8 cellular contexts compared by ENCODE assay signal in the genomic region with DNA sequence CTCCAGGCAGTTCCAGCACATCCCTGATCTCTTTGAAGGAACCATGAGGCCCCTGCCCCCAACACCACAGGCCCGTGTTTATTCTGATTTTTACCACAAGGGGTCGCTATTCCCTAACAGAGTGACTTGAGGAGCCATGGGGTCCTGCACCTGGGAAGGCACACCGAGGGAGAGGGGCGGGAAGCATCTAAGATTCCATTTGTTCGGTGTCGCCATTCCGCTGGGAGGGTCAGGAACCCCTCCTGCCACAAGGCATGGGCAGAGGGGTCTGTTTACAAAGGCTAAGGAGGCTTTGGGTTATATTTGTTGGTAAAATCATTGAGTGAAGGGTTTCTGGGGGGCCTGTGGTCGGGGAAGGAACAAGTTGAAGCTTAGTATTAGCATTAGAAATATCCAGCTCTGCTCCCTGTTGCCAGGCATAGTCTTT.
DNase-seq lines count a peak whose midpoint lies in the region; ATAC-seq and TF ChIP-seq lines count a peak whose summit lies in the region.

No MANE protein-coding gene starts in this region.

- no peak overlapping the region for H3K4me3 Mint-ChIP-seq in Caco-2 (ENCODE audit: unreplicated experiment)
- H3K4me3 Mint-ChIP-seq in nephron progenitor cell: peak overlapping the region; percentile 12

- H3K36me3 Mint-ChIP-seq in Caco-2 (ENCODE audit: insufficient read depth, unreplicated experiment): peaks cover 42% of the 10 kb centered on the region
- H3K36me3 Mint-ChIP-seq in nephron progenitor cell (ENCODE audit: low read depth): no peaks in the 10 kb centered on the region

- H3K4me1 ChIP-seq in Caco-2 (no peaks in the 10 kb centered on the region), esophagus squamous epithelium (peaks cover 0 to 15% (median 0%) of the 10 kb centered on the region in 3 donors), suprapubic skin (no peaks in the 10 kb centered on the region)

- H3K36me3 ChIP-seq in Caco-2 (ENCODE audit: control insufficient read depth, insufficient read depth, low read length) (no peaks in the 10 kb centered on the region), esophagus squamous epithelium (no peaks in the 10 kb centered on the region), suprapubic skin (no peaks in the 10 kb centered on the region)

- H3K4me3 ChIP-seq in Caco-2 (ENCODE audit: low read depth, low read length) (no peak overlapping the region), esophagus squamous epithelium (no peak overlapping the region), suprapubic skin (no peak overlapping the region)

- no TSS peak for BruUV-seq in Caco-2 (replicated peaks; lab: Mats Ljungman, UMichigan)

- intact Hi-C loops in Caco-2 (cut with micrococcal nuclease; ENCODE audit: unreplicated experiment): loop anchor here (1.0 to 10.0 kb wide), 4 partner anchors 162 to 339 kb away; no protein-coding TSS in a partner anchor
- intact Hi-C loops in esophagus squamous epithelium (cut with DNase I): no loop called here

- peaks cover 6% of the 10 kb centered on the region for H3K4me1 Mint-ChIP-seq in Caco-2 (ENCODE audit: low read depth, unreplicated experiment)
- peaks cover 24% of the 10 kb centered on the region for H3K4me1 Mint-ChIP-seq in nephron progenitor cell

- H3K27me3 ChIP-seq in Caco-2 (replicated peaks; ENCODE audit: control insufficient read depth, insufficient read depth, low read length): no peaks in the 10 kb centered on the region
- peaks cover 0 to 14% (median 0%) of the 10 kb centered on the region in 4 donors for H3K27me3 ChIP-seq in esophagus squamous epithelium
- no peaks in the 10 kb centered on the region for H3K27me3 ChIP-seq in suprapubic skin

- H3K27ac Mint-ChIP-seq in Caco-2 (ENCODE audit: unreplicated experiment): peak overlapping the region; percentile 58
- H3K27ac Mint-ChIP-seq in nephron progenitor cell: no peak overlapping the region

- no peaks in the 10 kb centered on the region for H3K9me3 ChIP-seq in Caco-2
- no peaks in the 10 kb centered on the region for H3K9me3 ChIP-seq in esophagus squamous epithelium
- H3K9me3 ChIP-seq in suprapubic skin: no peaks in the 10 kb centered on the region

- no peaks in the 10 kb centered on the region for H3K9me3 Mint-ChIP-seq in Caco-2 (ENCODE audit: unreplicated experiment)
- no peaks in the 10 kb centered on the region for H3K9me3 Mint-ChIP-seq in nephron progenitor cell

- no peak overlapping the region for H3K27ac ChIP-seq in esophagus squamous epithelium
- no peak overlapping the region for H3K27ac ChIP-seq in suprapubic skin

- POLR2A ChIA-PET in Caco-2 (lab: Charles Lee): no interaction called here

- WGBS in esophagus squamous epithelium, 2 donors: 11 to 18% methylated on average over 6 to 7 of the region's 8 CpGs
- WGBS in suprapubic skin: 22% methylated on average over 7 of the region's 8 CpGs

- ATAC-seq in HG02798 (IDR thresholded peaks at IDR 0.05; ENCODE audit: poor library complexity, unreplicated experiment) (peak; percentile 66), GM19463 (IDR thresholded peaks at IDR 0.05; ENCODE audit: unreplicated experiment) (no peak)

- CTCF ChIA-PET in Caco-2 (lab: Charles Lee): interaction anchor here (1.1 kb wide), 1 partner anchor 162 kb away, joined by 9 read pairs; no protein-coding TSS in a partner anchor

- TF ChIP-seq EP300 in suprapubic skin (IDR thresholded peaks at IDR 0.05): no peak

- H3K27me3 Mint-ChIP-seq in Caco-2 (ENCODE audit: insufficient read depth, unreplicated experiment) (no peaks in the 10 kb centered on the region), nephron progenitor cell (ENCODE audit: low read depth, poor library complexity) (no peaks in the 10 kb centered on the region)

- TF ChIP-seq CTCF in Caco-2 (IDR thresholded peaks at IDR 0.05; ENCODE audit: insufficient read depth in 1 of 2, low read depth in 1 of 2, low read length in 1 of 2, severe bottlenecking in 1 of 2, unreplicated experiment in 1 of 2) (peak; percentile 65 to 94), esophagus squamous epithelium (IDR thresholded peaks at IDR 0.05) (peak; percentile 69 to 84 (median 78)), nephron progenitor cell (IDR thresholded peaks at IDR 0.05) (peak; percentile 86), suprapubic skin (IDR thresholded peaks at IDR 0.05) (peak; percentile 62 to 72)

- TF ChIP-seq POLR2A in esophagus squamous epithelium (IDR thresholded peaks at IDR 0.05): no peak
- TF ChIP-seq POLR2A in suprapubic skin (IDR thresholded peaks at IDR 0.05): no peak

- DNase-seq in Caco-2: peak; percentile 68 to 82
- DNase-seq in OCI-M1 (lab: John Stamatoyannopoulos, UW): peak; percentile 89
- DNase-seq in activated T-cell treated with anti-CD3 and anti-CD28 coated beads for 4 hours: peak; percentile 45
- DNase-seq in esophagus squamous epithelium (lab: John Stamatoyannopoulos, UW): no peak
- peak; percentile 78 for DNase-seq in nephron progenitor cell
- DNase-seq in suprapubic skin (ENCODE audit: low spot score in 2 of 2): no peak

Comparison
In these comparisons a context has a peak if more than half of its experiments do, and no peak if none do; other contexts are left out.
1. DNase-seq: peak in Caco-2 (2 of 2), OCI-M1 (single experiment), activated T-cell treated with anti-CD3 and anti-CD28 coated beads for 4 hours (single experiment) and nephron progenitor cell (single experiment); none in esophagus squamous epithelium (single experiment) and suprapubic skin (0 of 2).
2. Peak in every context shown above with its lines, with median percentiles within 50 percentile points of each other: CTCF ChIP-seq.